ENCODE assay signal across 24 cellular contexts in genomic region chr16:50466170-50466569, GRCh38.
DNase-seq lines count a peak whose midpoint lies in the region; ATAC-seq and TF ChIP-seq lines count a peak whose summit lies in the region.
"Had no signal": no experiment of that assay in that cellular context is flagged by ENCODE, and none has a peak within 500 bp of the region (broad histone marks: within the 10 kb centered on the region; RNA-seq: fewer than 3 reads in every experiment).

No MANE protein-coding gene starts in this region.

- H3K9me3 ChIP-seq in neuronal stem cell (replicated peaks in 1 of 2; ENCODE audit: control insufficient read depth in 2 of 2, insufficient read depth in 1 of 2, low read depth in 1 of 2, low read length in 2 of 2) (no peaks in the 10 kb centered on the region), upper lobe of right lung (no peaks in the 10 kb centered on the region)
- H3K9me3 ChIP-seq: BE2C, SK-N-SH had no signal

- H2BK15ac ChIP-seq in neuronal stem cell (ENCODE audit: low read length), result peak overlapping the region; percentile 44

- peak; percentile 27 for DNase-seq in activated effector memory CD4-positive, alpha-beta T cell treated with anti-CD3 and anti-CD28 coated beads, Interleukin-2, amount 50 U/mL, for 16 hours
- no peak for DNase-seq in activated effector memory CD4-positive, alpha-beta T cell treated with Interleukin-2 at 50 U/mL for 16 hours
- DNase-seq in endothelial cell (ENCODE audit: low spot score), result no peak
- no peak for DNase-seq in neuronal stem cell (ENCODE audit: low spot score)
- DNase-seq in upper lobe of right lung, result peak; percentile 48
- DNase-seq in DMS 273 treated with DMSO at 0.1 percent for 48 hours (lab: John Stamatoyannopoulos, UW), result no peak
- no peak for DNase-seq in T-helper 2 cell treated with Interferon-gamma antibody and Interleukin-4, amounts not matched to agents 5 μg/mL and 100 μg/mL, for 36 hours (ENCODE audit: low spot score)
- DNase-seq: 8988T; ACHN; BE2C; Calu3; CD8-positive, alpha-beta memory T cell; DMS153; Kasumi-1; NCI-H1092 treated with DMSO at 0.1 percent for 48 hours; NCI-H1436 treated with DMSO at 0.1 percent for 48 hours; NCI-H187 treated with DMSO at 0.1 percent for 48 hours; NCI-H2107; NCI-H446; NCI-H524 treated with DMSO at 0.1 percent for 48 hours; NCI-H774; SK-N-SH had no signal

- H3K18ac ChIP-seq in neuronal stem cell (ENCODE audit: low read length), result peak overlapping the region; percentile 55

- H3K27ac ChIP-seq in neuronal stem cell (replicated peaks; ENCODE audit: low read length) (no peak overlapping the region), upper lobe of right lung (no peak overlapping the region)

- H3K23ac ChIP-seq in neuronal stem cell (ENCODE audit: low read depth, low read length, poor library complexity), result no peak overlapping the region

- no peaks in the 10 kb centered on the region for H3K36me3 ChIP-seq in neuronal stem cell (replicated peaks in 1 of 2; ENCODE audit: control insufficient read depth in 2 of 2, insufficient read depth in 2 of 2, low read length in 2 of 2)
- no peaks in the 10 kb centered on the region for H3K36me3 ChIP-seq in upper lobe of right lung
- H3K36me3 ChIP-seq: BE2C had no signal

- H3K4ac ChIP-seq in neuronal stem cell (ENCODE audit: low read length), result no peak overlapping the region

- H2AK5ac ChIP-seq in neuronal stem cell (ENCODE audit: low read depth, low read length), result peak overlapping the region; percentile 74

- no peak overlapping the region for H2BK12ac ChIP-seq in neuronal stem cell (ENCODE audit: low read length)

- H4K91ac ChIP-seq in neuronal stem cell (ENCODE audit: low read depth, low read length, poor library complexity), result no peak overlapping the region

- H2BK120ac ChIP-seq in neuronal stem cell (ENCODE audit: low read depth, low read length), result no peak overlapping the region

- peaks cover 14% of the 10 kb centered on the region for H3K4me1 Mint-ChIP-seq in endothelial cell (ENCODE audit: unreplicated experiment)
- no peaks in the 10 kb centered on the region for H3K4me1 Mint-ChIP-seq in T-helper 2 cell treated with Interferon-gamma antibody and Interleukin-4, amounts not matched to agents 5 μg/mL and 100 μg/mL, for 36 hours (ENCODE audit: low read depth)
- H3K4me1 Mint-ChIP-seq: CD14-positive monocyte had no signal

- no peaks in the 10 kb centered on the region for H3K36me3 Mint-ChIP-seq in endothelial cell (ENCODE audit: low read depth, unreplicated experiment)
- no peaks in the 10 kb centered on the region for H3K36me3 Mint-ChIP-seq in T-helper 2 cell treated with Interferon-gamma antibody and Interleukin-4, amounts not matched to agents 5 μg/mL and 100 μg/mL, for 36 hours (ENCODE audit: low read depth)
- H3K36me3 Mint-ChIP-seq: CD14-positive monocyte had no signal

- H3K27ac Mint-ChIP-seq in endothelial cell (ENCODE audit: unreplicated experiment), result no peak overlapping the region
- H3K27ac Mint-ChIP-seq in T-helper 2 cell treated with Interferon-gamma antibody and Interleukin-4, amounts not matched to agents 5 μg/mL and 100 μg/mL, for 36 hours, result no peak overlapping the region
- H3K27ac Mint-ChIP-seq: CD8-positive, alpha-beta memory T cell had no signal

- no peak overlapping the region for H4K8ac ChIP-seq in neuronal stem cell (ENCODE audit: low read depth, low read length)

- WGBS in neuronal stem cell (ENCODE audit: extremely low coverage in 2 of 2, insufficient read length in 2 of 2, insufficient replicate concordance in 1 of 2), 2 donors, result no CpG with 5 or more reads among the region's 2 CpGs

- H3K9me3 Mint-ChIP-seq in endothelial cell (ENCODE audit: unreplicated experiment), result no peaks in the 10 kb centered on the region
- H3K9me3 Mint-ChIP-seq in T-helper 2 cell treated with Interferon-gamma antibody and Interleukin-4, amounts not matched to agents 5 μg/mL and 100 μg/mL, for 36 hours, result no peaks in the 10 kb centered on the region
- H3K9me3 Mint-ChIP-seq: CD8-positive, alpha-beta memory T cell had no signal

- H3K4me3 ChIP-seq in neuronal stem cell (ENCODE audit: low read length in 2 of 2) (no peak overlapping the region), upper lobe of right lung (no peak overlapping the region)

- no peak overlapping the region for H3K14ac ChIP-seq in neuronal stem cell (ENCODE audit: low read length)

- no peak for TF ChIP-seq CTCF in endothelial cell (IDR thresholded peaks at IDR 0.05; ENCODE audit: unreplicated experiment)
- no peak for TF ChIP-seq CTCF in upper lobe of right lung (IDR thresholded peaks at IDR 0.05)

- ATAC-seq in upper lobe of right lung (no peak), GM21515 (IDR thresholded peaks at IDR 0.05; ENCODE audit: unreplicated experiment) (no peak)

- peak overlapping the region; percentile 58 for H2BK5ac ChIP-seq in neuronal stem cell (ENCODE audit: low read length)

- H3K4me3 Mint-ChIP-seq in endothelial cell (ENCODE audit: unreplicated experiment), result peak overlapping the region; percentile 1
- no peak overlapping the region for H3K4me3 Mint-ChIP-seq in T-helper 2 cell treated with Interferon-gamma antibody and Interleukin-4, amounts not matched to agents 5 μg/mL and 100 μg/mL, for 36 hours
- H3K4me3 Mint-ChIP-seq: CD8-positive, alpha-beta memory T cell had no signal

- peaks cover 20 to 42% of the 10 kb centered on the region in 2 donors for H3K4me1 ChIP-seq in neuronal stem cell (ENCODE audit: control insufficient read depth in 2 of 2, insufficient read depth in 1 of 2, low read depth in 1 of 2, low read length in 2 of 2)
- H3K4me1 ChIP-seq in upper lobe of right lung, result peaks cover 5% of the 10 kb centered on the region
- H3K4me1 ChIP-seq: BE2C had no signal

- H3K27me3 Mint-ChIP-seq in endothelial cell (ENCODE audit: unreplicated experiment), result peaks cover 19% of the 10 kb centered on the region
- H3K27me3 Mint-ChIP-seq in T-helper 2 cell treated with Interferon-gamma antibody and Interleukin-4, amounts not matched to agents 5 μg/mL and 100 μg/mL, for 36 hours (ENCODE audit: low read depth), result peaks cover 40% of the 10 kb centered on the region

- no peaks in the 10 kb centered on the region for H3K79me1 ChIP-seq in neuronal stem cell (ENCODE audit: low read depth, low read length)

- H3K9ac ChIP-seq in neuronal stem cell (ENCODE audit: low read depth, low read length, poor library complexity), result no peak overlapping the region
- H3K9ac ChIP-seq: SK-N-SH had no signal

- peaks cover 0 to 26% (median 16%) of the 10 kb centered on the region in 3 experiments for H3K27me3 ChIP-seq in neuronal stem cell (ENCODE audit: control insufficient read depth in 3 of 3, insufficient read depth in 3 of 3, low read depth in 1 of 3, low read length in 3 of 3)
- H3K27me3 ChIP-seq in upper lobe of right lung, result peaks cover 49% of the 10 kb centered on the region
- H3K27me3 ChIP-seq: BE2C had no signal

- H3K4me2 ChIP-seq in neuronal stem cell (ENCODE audit: insufficient read depth, low read length, poor library complexity, severe bottlenecking), result no peak overlapping the region
- H3K4me2 ChIP-seq: SK-N-SH had no signal

- intact Hi-C loops in upper lobe of right lung (cut with DNase I), result no loop called here

- H2AFZ ChIP-seq in neuronal stem cell (ENCODE audit: low read length), result no peak overlapping the region

Comparison
In these comparisons a context has a peak if more than half of its experiments do, and no peak if none do; other contexts are left out.
1. DNase-seq: peak in activated effector memory CD4-positive, alpha-beta T cell treated with anti-CD3 and anti-CD28 coated beads, Interleukin-2, amount 50 U/mL, for 16 hours (single experiment) and upper lobe of right lung (single experiment); none in activated effector memory CD4-positive, alpha-beta T cell treated with Interleukin-2 at 50 U/mL for 16 hours (single experiment), endothelial cell (single experiment), neuronal stem cell (single experiment), DMS 273 treated with DMSO at 0.1 percent for 48 hours (single experiment) and T-helper 2 cell treated with Interferon-gamma antibody and Interleukin-4, amounts not matched to agents 5 μg/mL and 100 μg/mL, for 36 hours (single experiment).